Comparison of ENCODE assay signal across 1 cellular context in genomic region chr18:31685097-31686082, GRCh38.
A peak's percentile ranks its signal among the peaks of the same experiment; 100 is the strongest.
TF ChIP-seq lines count a peak whose summit lies in the region.

No MANE protein-coding gene starts in this region.

TF ChIP-seq in HepG2, 621 proteins besides CTCF, POLR2A, EP300 and RAD21 (continued from another document and continues in another):
- TF ChIP-seq AHDC1 (CRISPR knock-in tag; IDR thresholded peaks at IDR 0.05; ENCODE audit: borderline replicate concordance) (no peak), ZNF296 (CRISPR knock-in tag; conservative IDR thresholded peaks at IDR 0.05) (no peak), ZBTB7A (CRISPR knock-in tag; IDR thresholded peaks at IDR 0.05) (no peak), ZBTB37 (CRISPR knock-in tag; IDR thresholded peaks at IDR 0.05) (no peak), GPN1 (CRISPR knock-in tag; IDR thresholded peaks at IDR 0.05; ENCODE audit: borderline replicate concordance) (no peak), DR1 (CRISPR knock-in tag; IDR thresholded peaks at IDR 0.05) (0 out of 2 replicates have a peak, but pooled peaks have one; percentile 13), ZNF263 (CRISPR knock-in tag; IDR thresholded peaks at IDR 0.05) (no peak), ZNF629 (CRISPR knock-in tag; conservative IDR thresholded peaks at IDR 0.05) (no peak), MBNL3 (CRISPR knock-in tag; conservative IDR thresholded peaks at IDR 0.05) (no peak), ATAD3A (CRISPR knock-in tag; IDR thresholded peaks at IDR 0.05) (no peak), CREB1 (IDR thresholded peaks at IDR 0.05) (no peak), CREB1 (CRISPR knock-in tag; IDR thresholded peaks at IDR 0.05) (0 out of 2 replicates have a peak, but pooled peaks have one; percentile 15), MTA1 (CRISPR knock-in tag; IDR thresholded peaks at IDR 0.05; ENCODE audit: borderline replicate concordance) (no peak), ZNF607 (CRISPR knock-in tag; IDR thresholded peaks at IDR 0.05; ENCODE audit: borderline replicate concordance) (peak; percentile 91), E2F2 (CRISPR knock-in tag; IDR thresholded peaks at IDR 0.05; ENCODE audit: borderline replicate concordance) (no peak), TBP (CRISPR knock-in tag; IDR thresholded peaks at IDR 0.05) (no peak), NFYB (CRISPR knock-in tag; IDR thresholded peaks at IDR 0.05) (peak; percentile 56; the same call in 1 of the 2 replicates), SNAPC4 (CRISPR knock-in tag; IDR thresholded peaks at IDR 0.05) (no peak), ZNF33A (CRISPR knock-in tag; IDR thresholded peaks at IDR 0.05; ENCODE audit: borderline replicate concordance) (no peak), ZNF234 (CRISPR knock-in tag; conservative IDR thresholded peaks at IDR 0.05) (no peak), MXD4 (CRISPR knock-in tag; IDR thresholded peaks at IDR 0.05) (no peak), PRDM4 (CRISPR knock-in tag; IDR thresholded peaks at IDR 0.05; ENCODE audit: borderline replicate concordance) (no peak), MAX (IDR thresholded peaks at IDR 0.05) (peak; percentile 68; the same call in 1 of the 2 replicates), AKAP8 (CRISPR knock-in tag; IDR thresholded peaks at IDR 0.05) (no peak), ATF7 (IDR thresholded peaks at IDR 0.05) (no peak), ATF7 (CRISPR knock-in tag; IDR thresholded peaks at IDR 0.05) (no peak), ZNF407 (CRISPR knock-in tag; IDR thresholded peaks at IDR 0.05; ENCODE audit: not compliant biosample characterization) (no peak), MYC (CRISPR knock-in tag; IDR thresholded peaks at IDR 0.05; ENCODE audit: borderline replicate concordance) (0 out of 2 replicates have a peak, but pooled peaks have one; percentile 29), POGK (CRISPR knock-in tag; conservative IDR thresholded peaks at IDR 0.05) (peak; percentile 77)
